In genomic region chr9:69882998-69883565, GRCh38 we compare ENCODE assay signal across 19 cellular contexts.
DNase-seq lines count a peak whose midpoint lies in the region; ATAC-seq, FAIRE-seq and TF ChIP-seq lines count a peak whose summit lies in the region.
"Had no signal": no experiment of that assay in that cellular context is flagged by ENCODE, and none has a peak within 500 bp of the region (broad histone marks: within the 10 kb centered on the region; RNA-seq: fewer than 3 reads in every experiment).

No MANE protein-coding gene starts in this region.

- H3K4me2 ChIP-seq in H1 (ENCODE audit: insufficient read depth in 1 of 2, low read depth in 2 of 2, low read length in 2 of 2), result no peak overlapping the region
- H3K4me2 ChIP-seq: A549; BLaER1 treated with 17β-estradiol and CSF1 and Interleukin-3, amounts not matched to agents 10 nM and 100 nM had no signal

- TF ChIP-seq RAD21 in H1 (IDR thresholded peaks at IDR 0.05 in 1 of 2, conservative IDR thresholded peaks at IDR 0.05 in 1 of 2; ENCODE audit: low read depth in 2 of 2, low read length in 2 of 2), result no peak

- no peaks in the 10 kb centered on the region for H3K79me2 ChIP-seq in H1 (ENCODE audit: control insufficient read depth in 1 of 2, insufficient read depth in 2 of 2, low read length in 2 of 2)

- TF ChIP-seq CTCF in H1 (IDR thresholded peaks at IDR 0.05; ENCODE audit: control extremely low read depth in 1 of 3, insufficient read depth in 1 of 3, low read depth in 1 of 3, low read length in 3 of 3), result no peak

- H3K14ac ChIP-seq in H1 (ENCODE audit: insufficient read length), result no peak overlapping the region

- no peak for FAIRE-seq in H1 (lab: Jason Lieb, UNC)
- FAIRE-seq: A549, GM12878, H54, HepG2 had no signal

- no peak overlapping the region for H2BK5ac ChIP-seq in H1 (ENCODE audit: low read depth, low read length)

- H3K23me2 ChIP-seq in H1 (ENCODE audit: low read depth, low read length), result no peaks in the 10 kb centered on the region

- H3K4me1 ChIP-seq in H1 (replicated peaks in 1 of 4; ENCODE audit: control insufficient read depth in 3 of 4, insufficient read depth in 4 of 4, low read length in 3 of 4), result peaks cover 0 to 3% (median 0%) of the 10 kb centered on the region in 4 experiments; a peak in 2 of 7 replicates
- H3K4me1 ChIP-seq: BLaER1 treated with 17β-estradiol and CSF1 and Interleukin-3, amounts not matched to agents 10 nM and 100 nM had no signal

- no peak overlapping the region for H2BK12ac ChIP-seq in H1 (ENCODE audit: low read depth, low read length)

- H3K79me1 ChIP-seq in H1 (ENCODE audit: low read depth, low read length), result no peaks in the 10 kb centered on the region

- no peak overlapping the region for H3K56ac ChIP-seq in H1 (replicated peaks; ENCODE audit: insufficient read length, low read depth, low read length)

- H2BK15ac ChIP-seq in H1 (ENCODE audit: low read length), result no peak overlapping the region

- peaks cover 0 to 12% (median 0%) of the 10 kb centered on the region in 4 experiments; a peak in 1 of 8 replicates for H3K36me3 ChIP-seq in H1 (ENCODE audit: control insufficient read depth in 2 of 4, insufficient read depth in 4 of 4, low read length in 3 of 4)
- H3K36me3 ChIP-seq: BLaER1 treated with 17β-estradiol and CSF1 and Interleukin-3, amounts not matched to agents 10 nM and 100 nM had no signal

- no peak overlapping the region for H2AFZ ChIP-seq in H1 (ENCODE audit: low read length)
- H2AFZ ChIP-seq: GM23248 had no signal

- H3K4ac ChIP-seq in H1 (replicated peaks; ENCODE audit: insufficient read length, low read depth, low read length), result no peak overlapping the region

- DNase-seq in M059J (ENCODE audit: low read depth) (peak; percentile 68), amniotic epithelial cell (ENCODE audit: low read depth) (peak; percentile 51), H1 (ENCODE audit: low read depth in 1 of 2, low spot score in 2 of 2) (no peak)
- DNase-seq in activated naive CD4-positive, alpha-beta T cell (lab: John Stamatoyannopoulos, UW), result no peak
- no peak for DNase-seq in activated T-cell treated with anti-CD3 and anti-CD28 coated beads, Interleukin-2, amount 50 U/mL, for 48 hours
- DNase-seq: Calu3; CD8-positive, alpha-beta T cell; DMS79 treated with DMSO at 0.1 percent for 48 hours; EL; GM23248; HCEC 1CT; HFFc6; KG1 had no signal

- CTCF ChIA-PET in H1 (lab: Charles Lee; ENCODE audit: partially characterized antibody), result no interaction called here

- H3K27me3 ChIP-seq in H1 (replicated peaks in 1 of 4; ENCODE audit: control insufficient read depth in 3 of 4, extremely low read depth in 1 of 4, insufficient read depth in 3 of 4, low read length in 3 of 4), result no peaks in the 10 kb centered on the region
- H3K27me3 ChIP-seq: BLaER1 treated with 17β-estradiol and CSF1 and Interleukin-3, amounts not matched to agents 10 nM and 100 nM had no signal

- no peak overlapping the region for H2BK120ac ChIP-seq in H1 (replicated peaks; ENCODE audit: low read depth, low read length)

- H3K9me3 ChIP-seq in H1 (ENCODE audit: insufficient read depth in 2 of 2, low read depth in 1 of 2, low read length in 1 of 2), result peaks cover 0 to 26% of the 10 kb centered on the region in 2 experiments

- no peak overlapping the region for H3K23ac ChIP-seq in H1 (ENCODE audit: insufficient read length)

- no peak for TF ChIP-seq POLR2A in H1 (IDR thresholded peaks at IDR 0.05; ENCODE audit: control extremely low read depth in 1 of 2, low read depth in 2 of 2, low read length in 2 of 2)

- H3K27ac ChIP-seq in H1 (ENCODE audit: low read depth, low read length), result no peak overlapping the region
- H3K27ac ChIP-seq: A549; BLaER1 treated with 17β-estradiol and CSF1 and Interleukin-3, amounts not matched to agents 10 nM and 100 nM; GM23248 had no signal

- H4K20me1 ChIP-seq in H1 (replicated peaks in 1 of 2; ENCODE audit: control insufficient read depth in 1 of 2, insufficient read depth in 2 of 2, low read length in 2 of 2), result no peaks in the 10 kb centered on the region
- H4K20me1 ChIP-seq: BLaER1 treated with 17β-estradiol and CSF1 and Interleukin-3, amounts not matched to agents 10 nM and 100 nM had no signal

- no peak overlapping the region for H3K9ac ChIP-seq in H1 (replicated peaks in 1 of 4; ENCODE audit: extremely low read depth in 1 of 4, low read depth in 3 of 4, low read length in 3 of 4)
- H3K9ac ChIP-seq: BLaER1 treated with 17β-estradiol and CSF1 and Interleukin-3, amounts not matched to agents 10 nM and 100 nM; GM23248 had no signal

- H4K8ac ChIP-seq in H1 (ENCODE audit: extremely low read depth, insufficient read depth, low read length), result no peak overlapping the region

- POLR2A ChIA-PET in H1 (lab: Charles Lee; ENCODE audit: partially characterized antibody), result no interaction called here

- no peak for TF ChIP-seq EP300 in H1 (IDR thresholded peaks at IDR 0.05; ENCODE audit: borderline replicate concordance in 1 of 2, low read depth in 2 of 2, low read length in 2 of 2)

- H2AK5ac ChIP-seq in H1 (ENCODE audit: low read depth, low read length), result no peak overlapping the region

- no peak overlapping the region for H2BK20ac ChIP-seq in H1 (ENCODE audit: low read length)

- 88% methylated on average over 4 of the region's 4 CpGs; no CpG with 5 or more reads in 1 of the 2 experiments for WGBS in H1 (ENCODE audit: extremely low coverage in 1 of 2, insufficient coverage in 1 of 2, insufficient read length in 1 of 2, insufficient replicate concordance in 2 of 2, low coverage in 1 of 2, low lambda C conversion rate in 2 of 2, missing lambda C conversion rate in 1 of 2), 2 experiments

- no peak for ATAC-seq in GM18520 (IDR thresholded peaks at IDR 0.05; ENCODE audit: unreplicated experiment)
- ATAC-seq: A549; CD8-positive, alpha-beta T cell; GM12878; HepG2 had no signal

- no peak overlapping the region for H4K91ac ChIP-seq in H1 (replicated peaks; ENCODE audit: insufficient read length, low read length)

- no peak overlapping the region for H3K18ac ChIP-seq in H1 (ENCODE audit: extremely low read depth, low read length)

- no peak overlapping the region for H4K5ac ChIP-seq in H1 (ENCODE audit: insufficient read length, low read depth, low read length)

- H3K4me3 ChIP-seq in H1 (ENCODE audit: extremely low read depth in 1 of 4, insufficient read depth in 2 of 4, low read depth in 3 of 4, low read length in 4 of 4), result no peak overlapping the region
- H3K4me3 ChIP-seq: A549; BLaER1 treated with 17β-estradiol and CSF1 and Interleukin-3, amounts not matched to agents 10 nM and 100 nM; GM12878; GM23248 had no signal

TF ChIP-seq in H1, 55 proteins besides CTCF, POLR2A, EP300 and RAD21:
- TF ChIP-seq NANOG (IDR thresholded peaks at IDR 0.05; ENCODE audit: insufficient read depth, low read depth, low read length, poor library complexity, severe bottlenecking) (no peak), KDM1A (IDR thresholded peaks at IDR 0.05; ENCODE audit: borderline replicate concordance, low read length) (peak; percentile 72; the same call in 1 of the 2 replicates), CTBP2 (IDR thresholded peaks at IDR 0.05; ENCODE audit: borderline replicate concordance, insufficient read depth, insufficient read length, low read length) (no peak), GTF2F1 (IDR thresholded peaks at IDR 0.05; ENCODE audit: borderline replicate concordance, low read depth, low read length) (no peak), SRF (IDR thresholded peaks at IDR 0.05; ENCODE audit: low read depth, low read length) (no peak), TCF12 (IDR thresholded peaks at IDR 0.05; ENCODE audit: low read depth, low read length) (no peak)

Comparison
In these comparisons a context has a peak if more than half of its experiments do, and no peak if none do; other contexts are left out.
1. DNase-seq: peak in M059J (single experiment) and amniotic epithelial cell (single experiment); none in H1 (0 of 2), activated naive CD4-positive, alpha-beta T cell (0 of 4) and activated T-cell treated with anti-CD3 and anti-CD28 coated beads, Interleukin-2, amount 50 U/mL, for 48 hours (0 of 2).